Comparison of ENCODE assay signal across 11 cellular contexts in genomic region chr16:2507052-2507678, GRCh38. TPM values are rescaled to one million over a fixed set of nuclear protein-coding genes. Genes with fewer than 3 reads are reported as not detected.
A peak's percentile ranks its signal among the peaks of the same experiment; 100 is the strongest.
DNase-seq lines count a peak whose midpoint lies in the region; ATAC-seq, FAIRE-seq and TF ChIP-seq lines count a peak whose summit lies in the region.
"Had no signal": no experiment of that assay in that cellular context is flagged by ENCODE, and none has a peak within 500 bp of the region (broad histone marks: within the 10 kb centered on the region; RNA-seq: fewer than 3 reads in every experiment).

No MANE protein-coding gene starts in this region.

- no peak overlapping the region for H3K9ac ChIP-seq in mesenchymal stem cell (ENCODE audit: low read length)

- H3K4me2 ChIP-seq in mesenchymal stem cell (ENCODE audit: low read length, poor library complexity, severe bottlenecking), result no peak overlapping the region

- in situ Hi-C loops in KBM-7 (cut with MboI; ENCODE audit: low pct_unique_long_range_greater_than_20kb, low sequenced_read_pairs), result no loop called here
- in situ Hi-C loops in transverse colon (cut with MboI; ENCODE audit: low pct_ligation_motif_present in 1 of 4, low pct_unique_long_range_greater_than_20kb in 1 of 4, low sequenced_read_pairs in 3 of 4), result no loop called here

- H3K23ac ChIP-seq in mesenchymal stem cell (ENCODE audit: low read length in 2 of 2), result no peak overlapping the region

- H3K27me3 ChIP-seq in foreskin keratinocyte (no peaks in the 10 kb centered on the region), transverse colon (no peaks in the 10 kb centered on the region), mesenchymal stem cell (ENCODE audit: control insufficient read depth in 1 of 2, insufficient read depth in 1 of 2, low read length in 2 of 2) (no peaks in the 10 kb centered on the region)

- intact Hi-C loops in transverse colon (cut with DNase I; ENCODE audit: low total_unique reads), result no loop called here

- peak overlapping the region; percentile 31 for H3K27ac Mint-ChIP-seq in activated CD4-positive, alpha-beta T cell treated with anti-CD3 and anti-CD28 coated beads, Interleukin-2, amount 10 ng/mL, durations not matched to agents 7 days and 5 days
- H3K27ac Mint-ChIP-seq: activated T-cell treated with anti-CD3 and anti-CD28 coated beads, Interleukin-2, amount 50 U/mL, for 72 hours had no signal

- no peak overlapping the region for H2BK120ac ChIP-seq in mesenchymal stem cell (ENCODE audit: low read depth, low read length)

- DNase-seq in activated CD4-positive, alpha-beta T cell treated with anti-CD3 and anti-CD28 coated beads, Interleukin-2, amount 10 ng/mL, durations not matched to agents 7 days and 5 days, result no peak
- DNase-seq in activated CD4-positive, alpha-beta T cell treated with anti-CD3 and anti-CD28 coated beads for 48 hours, result no peak
- DNase-seq in KBM-7 (peak; percentile 57), foreskin keratinocyte (no peak), transverse colon (peak; percentile 49), NCI-H1930 (lab: John Stamatoyannopoulos, UW) (no peak), urothelium cell line (ENCODE audit: low spot score) (no peak), mesenchymal stem cell (no peak)
- DNase-seq: activated T-cell treated with anti-CD3 and anti-CD28 coated beads, Interleukin-2, amount 50 U/mL, for 72 hours; NCI-H345 had no signal

- H2AK5ac ChIP-seq in mesenchymal stem cell (ENCODE audit: low read length, severe bottlenecking), result no peak overlapping the region

- no peak overlapping the region for H2BK5ac ChIP-seq in mesenchymal stem cell (ENCODE audit: low read depth, low read length, poor library complexity, severe bottlenecking)

- no peaks in the 10 kb centered on the region for H3K36me3 ChIP-seq in transverse colon
- H3K36me3 ChIP-seq in mesenchymal stem cell (ENCODE audit: control insufficient read depth in 1 of 2, insufficient read depth in 2 of 2, low read depth in 1 of 2, low read length in 2 of 2), result peaks cover 0 to 4% of the 10 kb centered on the region in 2 experiments
- H3K36me3 ChIP-seq: HAP-1 had no signal

- H4K91ac ChIP-seq in mesenchymal stem cell (ENCODE audit: low read length), result no peak overlapping the region

- no peak for TF ChIP-seq EP300 in transverse colon (IDR thresholded peaks at IDR 0.05; ENCODE audit: low read depth)

- H2AFZ ChIP-seq in mesenchymal stem cell (ENCODE audit: low read depth, low read length), result no peak overlapping the region

- TF ChIP-seq CTCF in foreskin keratinocyte (conservative IDR thresholded peaks at IDR 0.05) (peak; percentile 2), transverse colon (IDR thresholded peaks at IDR 0.05) (no peak)

- no peak overlapping the region for H3K18ac ChIP-seq in mesenchymal stem cell (ENCODE audit: low read depth in 1 of 2, low read length in 2 of 2)

- peaks cover 7% of the 10 kb centered on the region for H3K79me1 ChIP-seq in mesenchymal stem cell (replicated peaks; ENCODE audit: low read length, poor library complexity, severe bottlenecking)

- no peak for TF ChIP-seq POLR2A in transverse colon (IDR thresholded peaks at IDR 0.05)

- 80% methylated on average over 1 to 14 of the region's 14 CpGs for WGBS in transverse colon (ENCODE audit: low coverage in 1 of 2), 2 donors
- 90% methylated on average over 14 of the region's 14 CpGs for WGBS in mesenchymal stem cell

- H3K27me3 Mint-ChIP-seq in activated CD4-positive, alpha-beta T cell treated with anti-CD3 and anti-CD28 coated beads, Interleukin-2, amount 10 ng/mL, durations not matched to agents 7 days and 5 days, result no peaks in the 10 kb centered on the region

- no peak overlapping the region for H2BK12ac ChIP-seq in mesenchymal stem cell (ENCODE audit: low read length in 2 of 2)

- no peak overlapping the region for H3K4ac ChIP-seq in mesenchymal stem cell (ENCODE audit: low read depth in 1 of 2, low read length in 2 of 2)

- no peak overlapping the region for H4K8ac ChIP-seq in mesenchymal stem cell (ENCODE audit: low read length)

- POLR2A ChIA-PET in activated CD4-positive, alpha-beta T cell treated with anti-CD3 and anti-CD28 coated beads, Interleukin-2, amount 10 ng/mL, durations not matched to agents 7 days and 5 days (lab: Charles Lee), result no interaction called here

- no peak overlapping the region for H2BK15ac ChIP-seq in mesenchymal stem cell (ENCODE audit: low read depth, poor library complexity, severe bottlenecking)

- H3K9me3 ChIP-seq in transverse colon, result no peaks in the 10 kb centered on the region
- no peaks in the 10 kb centered on the region for H3K9me3 ChIP-seq in mesenchymal stem cell (ENCODE audit: control insufficient read depth, low read length)
- H3K9me3 ChIP-seq: HAP-1 had no signal

- CTCF ChIA-PET in activated CD4-positive, alpha-beta T cell treated with anti-CD3 and anti-CD28 coated beads, Interleukin-2, amount 10 ng/mL, durations not matched to agents 7 days and 5 days (lab: Charles Lee), result interaction anchor here (0.9 kb wide), 1 partner anchor 9 kb away, joined by 3 read pairs; no protein-coding TSS in a partner anchor

- H3K4me1 ChIP-seq in foreskin keratinocyte (no peaks in the 10 kb centered on the region), transverse colon (peaks cover 0 to 16% (median 0%) of the 10 kb centered on the region in 4 donors), mesenchymal stem cell (ENCODE audit: control insufficient read depth, insufficient read depth, low read depth, low read length) (peaks cover 27% of the 10 kb centered on the region)
- H3K4me1 ChIP-seq: HAP-1 had no signal

- peaks cover 14% of the 10 kb centered on the region for H3K4me1 Mint-ChIP-seq in activated CD4-positive, alpha-beta T cell treated with anti-CD3 and anti-CD28 coated beads, Interleukin-2, amount 10 ng/mL, durations not matched to agents 7 days and 5 days

- H3K9me3 Mint-ChIP-seq in activated CD4-positive, alpha-beta T cell treated with anti-CD3 and anti-CD28 coated beads, Interleukin-2, amount 10 ng/mL, durations not matched to agents 7 days and 5 days, result no peaks in the 10 kb centered on the region
- H3K9me3 Mint-ChIP-seq: activated T-cell treated with anti-CD3 and anti-CD28 coated beads, Interleukin-2, amount 50 U/mL, for 72 hours had no signal

- no peak overlapping the region for H3K14ac ChIP-seq in mesenchymal stem cell (ENCODE audit: low read length in 2 of 2)

- FAIRE-seq in urothelium cell line (lab: Jason Lieb, UNC), result no peak

- H3K36me3 Mint-ChIP-seq in activated CD4-positive, alpha-beta T cell treated with anti-CD3 and anti-CD28 coated beads, Interleukin-2, amount 10 ng/mL, durations not matched to agents 7 days and 5 days (ENCODE audit: low read depth), result no peaks in the 10 kb centered on the region

- H3K4me3 Mint-ChIP-seq in activated CD4-positive, alpha-beta T cell treated with anti-CD3 and anti-CD28 coated beads, Interleukin-2, amount 10 ng/mL, durations not matched to agents 7 days and 5 days, result no peak overlapping the region
- H3K4me3 Mint-ChIP-seq: activated T-cell treated with anti-CD3 and anti-CD28 coated beads, Interleukin-2, amount 50 U/mL, for 72 hours had no signal

- no peak for ATAC-seq in foreskin keratinocyte

- H3K27ac ChIP-seq in foreskin keratinocyte (no peak overlapping the region), transverse colon (peak overlapping the region; percentile 39 to 72 (median 60)), mesenchymal stem cell (ENCODE audit: low read length, poor library complexity, severe bottlenecking) (no peak overlapping the region)

- no peak overlapping the region for H3K4me3 ChIP-seq in transverse colon
- H3K4me3 ChIP-seq in mesenchymal stem cell (ENCODE audit: insufficient read depth in 1 of 2, low read depth in 1 of 2, low read length in 2 of 2), result no peak overlapping the region
- H3K4me3 ChIP-seq: HAP-1 had no signal

RNA-seq across cellular contexts. Expression of gene ATP6V0C, which starts 6.6 kb away (rescaled TPM):
- total RNA-seq in activated CD4-positive, alpha-beta T cell treated with anti-CD3 and anti-CD28 coated beads, Interleukin-2, amount 10 ng/mL, durations not matched to agents 7 days and 5 days, result 100 to 1,000 TPM; 103 to 111 TPM
- total RNA-seq in foreskin keratinocyte (69.8 and 73.3 TPM in 2 replicates), transverse colon (100 to 1,000 TPM; 101 to 237 (median 135) TPM)
- 213 and 228 TPM in 2 replicates for polyA plus RNA-seq in foreskin keratinocyte
- 498 TPM for polyA plus RNA-seq in mesenchymal stem cell (2013, experiment 1 of 2)
- 484 TPM for polyA plus RNA-seq in mesenchymal stem cell (2013, experiment 2 of 2)

RNA-seq across cellular contexts. Expression of gene AMDHD2, which starts 13.0 kb away (rescaled TPM):
- 10 to 100 TPM; 45.8 to 60.7 TPM for total RNA-seq in activated CD4-positive, alpha-beta T cell treated with anti-CD3 and anti-CD28 coated beads, Interleukin-2, amount 10 ng/mL, durations not matched to agents 7 days and 5 days
- total RNA-seq in foreskin keratinocyte (19.0 and 20.5 TPM in 2 replicates), transverse colon (100 to 1,000 TPM in 1 of 4 donors, 10 to 100 TPM in 3; 30.2 to 115 (median 52.4) TPM)
- 17.5 and 20.7 TPM in 2 replicates for polyA plus RNA-seq in foreskin keratinocyte
- polyA plus RNA-seq in mesenchymal stem cell (2013, experiment 1 of 2), result 24.6 TPM
- 20.6 TPM for polyA plus RNA-seq in mesenchymal stem cell (2013, experiment 2 of 2)

RNA-seq across cellular contexts. Expression of gene CEMP1, which starts 24.0 kb away (rescaled TPM):
- total RNA-seq in activated CD4-positive, alpha-beta T cell treated with anti-CD3 and anti-CD28 coated beads, Interleukin-2, amount 10 ng/mL, durations not matched to agents 7 days and 5 days, result under 1 TPM in 1 of 2 experiments, not detected in 1; 0.17 TPM
- total RNA-seq in foreskin keratinocyte, result not detected in 2 replicates
- polyA plus RNA-seq in foreskin keratinocyte, result not detected in 2 replicates
- 1 to 10 TPM in 2 of 4 donors, not detected in 2; 1.9 to 3.1 TPM for total RNA-seq in transverse colon
- not detected for polyA plus RNA-seq in mesenchymal stem cell (2013, experiment 1 of 2)
- polyA plus RNA-seq in mesenchymal stem cell (2013, experiment 2 of 2), result not detected

RNA-seq across cellular contexts. Expression of gene PDPK1, which starts 30.7 kb away (rescaled TPM):
- 10 to 100 TPM; 43.3 to 46.1 TPM for total RNA-seq in activated CD4-positive, alpha-beta T cell treated with anti-CD3 and anti-CD28 coated beads, Interleukin-2, amount 10 ng/mL, durations not matched to agents 7 days and 5 days
- total RNA-seq in foreskin keratinocyte, result 17.6 and 19.4 TPM in 2 replicates
- polyA plus RNA-seq in foreskin keratinocyte, result 4.2 and 4.7 TPM in 2 replicates
- 10 to 100 TPM; 39.6 to 96.9 (median 69.5) TPM for total RNA-seq in transverse colon
- 16.0 TPM for polyA plus RNA-seq in mesenchymal stem cell (2013, experiment 1 of 2)
- 15.7 TPM for polyA plus RNA-seq in mesenchymal stem cell (2013, experiment 2 of 2)

RNA-seq across cellular contexts. Expression of gene TBC1D24, which starts 32.2 kb away (rescaled TPM):
- 1 to 10 TPM; 8.1 TPM for total RNA-seq in activated CD4-positive, alpha-beta T cell treated with anti-CD3 and anti-CD28 coated beads, Interleukin-2, amount 10 ng/mL, durations not matched to agents 7 days and 5 days
- total RNA-seq in foreskin keratinocyte (7.7 and 7.8 TPM in 2 replicates), transverse colon (10 to 100 TPM in 2 of 4 donors, 1 to 10 TPM in 2; 8.3 to 19.3 (median 11.6) TPM)
- 2.5 and 2.9 TPM in 2 replicates for polyA plus RNA-seq in foreskin keratinocyte
- 4.9 TPM for polyA plus RNA-seq in mesenchymal stem cell (2013, experiment 1 of 2)
- polyA plus RNA-seq in mesenchymal stem cell (2013, experiment 2 of 2), result 4.1 TPM

Comparison
In these comparisons a context has a peak if more than half of its experiments do, and no peak if none do; other contexts are left out.
1. DNase-seq: peak in KBM-7 (single experiment) and transverse colon (single experiment); none in activated CD4-positive, alpha-beta T cell treated with anti-CD3 and anti-CD28 coated beads, Interleukin-2, amount 10 ng/mL, durations not matched to agents 7 days and 5 days (single experiment), activated CD4-positive, alpha-beta T cell treated with anti-CD3 and anti-CD28 coated beads for 48 hours (single experiment), foreskin keratinocyte (0 of 2), NCI-H1930 (0 of 2), urothelium cell line (single experiment) and mesenchymal stem cell (single experiment).
2. H3K27ac ChIP-seq: peak in transverse colon (4 of 4); none in foreskin keratinocyte (single experiment) and mesenchymal stem cell (single experiment).